17 cellular contexts compared by ENCODE assay signal in genomic region chr11:86197448-86197847, GRCh38.
"Had no signal": no experiment of that assay in that cellular context is flagged by ENCODE, and none has a peak within 500 bp of the region (broad histone marks: within the 10 kb centered on the region; RNA-seq: fewer than 3 reads in every experiment).

No MANE protein-coding gene starts in this region.

- H3K27me3 Mint-ChIP-seq: memory B cell; natural killer cell treated with Interleukin-12 subunit alpha and Interleukin-12 subunit beta and Interleukin-15 and Interleukin-18, amount 100 ng/mL, for 72 hours had no signal

- ATAC-seq: activated CD4-positive, CD25-positive, alpha-beta regulatory T cell treated with anti-CD3 and anti-CD28 coated beads, Interleukin-2, amount 50 U/mL, for 24 hours; natural killer cell treated with Interleukin-12 subunit alpha and Interleukin-12 subunit beta and Interleukin-15 and Interleukin-18, amount 100 ng/mL, for 72 hours; stimulated activated effector memory CD8-positive, alpha-beta T cell treated with anti-CD3 and anti-CD28 coated beads, Interleukin-12 subunit alpha, Interleukin-12 subunit beta, amount 100 ng/mL, for 72 hours had no signal

- H3K27ac Mint-ChIP-seq: activated naive CD8-positive, alpha-beta T cell treated with anti-CD3 and anti-CD28 coated beads, Interleukin-2, amount 10 ng/mL, durations not matched to agents 7 days and 5 days; memory B cell; natural killer cell treated with Interleukin-12 subunit alpha and Interleukin-12 subunit beta and Interleukin-15 and Interleukin-18, amount 100 ng/mL, for 72 hours; stimulated activated effector memory CD8-positive, alpha-beta T cell treated with anti-CD3 and anti-CD28 coated beads, Interleukin-12 subunit alpha, Interleukin-12 subunit beta, amount 100 ng/mL, for 72 hours; T-helper 2 cell treated with Interferon-gamma antibody and Interleukin-4, amounts not matched to agents 5 μg/mL and 100 μg/mL, for 36 hours had no signal

- DNase-seq: activated CD4-positive, alpha-beta T cell treated with anti-CD3 and anti-CD28 coated beads, Interleukin-2, amount 50 U/mL, for 1 hour; activated CD8-positive, alpha-beta memory T cell treated with anti-CD3 and anti-CD28 coated beads for 24 hours; activated naive CD4-positive, alpha-beta T cell; activated naive CD8-positive, alpha-beta T cell treated with anti-CD3 and anti-CD28 coated beads, Interleukin-2, amount 10 ng/mL, durations not matched to agents 7 days and 5 days; aorta; cerebellar nuclear complex; left ventricle myocardium inferior; nucleus accumbens; posterior cingulate gyrus; retina had no signal

- H3K27me3 ChIP-seq: hepatocyte had no signal

- H3K36me3 Mint-ChIP-seq: memory B cell; natural killer cell treated with Interleukin-12 subunit alpha and Interleukin-12 subunit beta and Interleukin-15 and Interleukin-18, amount 100 ng/mL, for 72 hours had no signal

- H3K36me3 ChIP-seq: left ventricle myocardium inferior had no signal

- H3K27ac ChIP-seq: epithelial cell of prostate, hepatocyte, left ventricle myocardium inferior had no signal

- H3K4me3 Mint-ChIP-seq: activated naive CD8-positive, alpha-beta T cell treated with anti-CD3 and anti-CD28 coated beads, Interleukin-2, amount 10 ng/mL, durations not matched to agents 7 days and 5 days; memory B cell; natural killer cell treated with Interleukin-12 subunit alpha and Interleukin-12 subunit beta and Interleukin-15 and Interleukin-18, amount 100 ng/mL, for 72 hours; stimulated activated effector memory CD8-positive, alpha-beta T cell treated with anti-CD3 and anti-CD28 coated beads, Interleukin-12 subunit alpha, Interleukin-12 subunit beta, amount 100 ng/mL, for 72 hours; T-helper 2 cell treated with Interferon-gamma antibody and Interleukin-4, amounts not matched to agents 5 μg/mL and 100 μg/mL, for 36 hours had no signal

- H3K4me3 ChIP-seq: hepatocyte, left ventricle myocardium inferior had no signal

- H3K9me3 ChIP-seq: left ventricle myocardium inferior had no signal

- H3K9me3 Mint-ChIP-seq: activated naive CD8-positive, alpha-beta T cell treated with anti-CD3 and anti-CD28 coated beads, Interleukin-2, amount 10 ng/mL, durations not matched to agents 7 days and 5 days; memory B cell; natural killer cell treated with Interleukin-12 subunit alpha and Interleukin-12 subunit beta and Interleukin-15 and Interleukin-18, amount 100 ng/mL, for 72 hours; stimulated activated effector memory CD8-positive, alpha-beta T cell treated with anti-CD3 and anti-CD28 coated beads, Interleukin-12 subunit alpha, Interleukin-12 subunit beta, amount 100 ng/mL, for 72 hours; T-helper 2 cell treated with Interferon-gamma antibody and Interleukin-4, amounts not matched to agents 5 μg/mL and 100 μg/mL, for 36 hours had no signal
